In genomic region chr1:12232221-12232620, GRCh38 we compare ENCODE assay signal across 13 cellular contexts. TPM values are rescaled to one million over a fixed set of nuclear protein-coding genes. Genes with fewer than 3 reads are reported as not detected.
DNase-seq lines count a peak whose midpoint lies in the region; ATAC-seq, FAIRE-seq and TF ChIP-seq lines count a peak whose summit lies in the region.
"Had no signal": no experiment of that assay in that cellular context is flagged by ENCODE, and none has a peak within 500 bp of the region (broad histone marks: within the 10 kb centered on the region; RNA-seq: fewer than 3 reads in every experiment).

No MANE protein-coding gene starts in this region.

- H3K4me2 ChIP-seq in OCI-LY7 (ENCODE audit: low read length) (peak overlapping the region; percentile 20; the same call in 1 of the 2 replicates), smooth muscle cell (no peak overlapping the region)

- peaks cover 31% of the 10 kb centered on the region for H3K4me1 Mint-ChIP-seq in activated naive CD4-positive, alpha-beta T cell treated with anti-CD3 and anti-CD28 coated beads, Interleukin-2, amount 50 U/mL, for 24 hours

- H3K4me1 ChIP-seq in OCI-LY7 (ENCODE audit: insufficient read depth, low read length, poor library complexity, severe bottlenecking), result peaks cover 7% of the 10 kb centered on the region
- peaks cover 18 to 47% (median 21%) of the 10 kb centered on the region in 3 donors for H3K4me1 ChIP-seq in esophagus squamous epithelium
- H3K4me1 ChIP-seq in smooth muscle cell (ENCODE audit: low read depth), result peaks cover 5% of the 10 kb centered on the region

- FAIRE-seq in D721Med (lab: Jason Lieb, UNC), result no peak
- FAIRE-seq: kidney had no signal

- peaks cover 22% of the 10 kb centered on the region for H3K36me3 ChIP-seq in OCI-LY7 (ENCODE audit: insufficient read depth, low read length)
- H3K36me3 ChIP-seq in esophagus squamous epithelium, result peaks cover 0 to 35% (median 4%) of the 10 kb centered on the region in 3 donors
- H3K36me3 ChIP-seq in smooth muscle cell (ENCODE audit: low read depth), result no peaks in the 10 kb centered on the region

- peaks cover 7% of the 10 kb centered on the region for H3K36me3 Mint-ChIP-seq in activated naive CD4-positive, alpha-beta T cell treated with anti-CD3 and anti-CD28 coated beads, Interleukin-2, amount 50 U/mL, for 24 hours
- H3K36me3 Mint-ChIP-seq in activated naive CD4-positive, alpha-beta T cell treated with anti-CD3 and anti-CD28 coated beads, Interleukin-2, amount 50 U/mL, for 72 hours, result no peaks in the 10 kb centered on the region
- H3K36me3 Mint-ChIP-seq: natural killer cell treated with Interleukin-12 subunit alpha and Interleukin-12 subunit beta and Interleukin-15 and Interleukin-18, amount 100 ng/mL, for 72 hours had no signal

- H3K27me3 Mint-ChIP-seq in activated naive CD4-positive, alpha-beta T cell treated with anti-CD3 and anti-CD28 coated beads, Interleukin-2, amount 50 U/mL, for 24 hours, result no peaks in the 10 kb centered on the region
- H3K27me3 Mint-ChIP-seq: natural killer cell treated with Interleukin-12 subunit alpha and Interleukin-12 subunit beta and Interleukin-15 and Interleukin-18, amount 100 ng/mL, for 72 hours had no signal

- H3K9ac ChIP-seq in smooth muscle cell (ENCODE audit: low read depth), result no peak overlapping the region
- H3K9ac ChIP-seq: BLaER1 had no signal

- intact Hi-C loops in OCI-LY7 (cut with micrococcal nuclease; ENCODE audit: unreplicated experiment) (no loop called here), esophagus squamous epithelium (cut with DNase I) (no loop called here)

- H3F3A ChIP-seq in smooth muscle cell (ENCODE audit: low read depth), result no peaks in the 10 kb centered on the region

- no peak for TF ChIP-seq POLR2A in esophagus squamous epithelium (IDR thresholded peaks at IDR 0.05)

- H3K27ac ChIP-seq in OCI-LY7 (ENCODE audit: low read depth, low read length, poor library complexity, severe bottlenecking) (no peak overlapping the region), esophagus squamous epithelium (peak overlapping the region; percentile 41 to 99 (median 96)), smooth muscle cell (ENCODE audit: low read depth) (peak overlapping the region; percentile 57)
- H3K27ac ChIP-seq: BLaER1 had no signal

- no peak for DNase-seq in activated naive CD4-positive, alpha-beta T cell treated with anti-CD3 and anti-CD28 coated beads, Interleukin-2, amount 50 U/mL, for 72 hours (ENCODE audit: low spot score in 2 of 2)
- DNase-seq in OCI-LY7 (ENCODE audit: low spot score) (no peak), esophagus squamous epithelium (lab: John Stamatoyannopoulos, UW) (no peak), smooth muscle cell (lab: John Stamatoyannopoulos, UW; ENCODE audit: unreplicated experiment) (no peak), NCI-H1048 (lab: John Stamatoyannopoulos, UW) (no peak), D721Med (ENCODE audit: insufficient read length, low spot score) (no peak)
- DNase-seq: cortex of kidney, kidney, NCI-H1694 treated with DMSO at 0.1 percent for 48 hours had no signal

- H3K4me3 ChIP-seq in OCI-LY7 (ENCODE audit: low read depth, low read length, poor library complexity, severe bottlenecking) (no peak overlapping the region), esophagus squamous epithelium (peak overlapping the region in 2 of 4 donors; percentile 76 to 100), smooth muscle cell (no peak overlapping the region)
- H3K4me3 ChIP-seq: BLaER1 had no signal

- 27 to 35% methylated on average over 2 of the region's 2 CpGs for WGBS in esophagus squamous epithelium, 2 donors
- WGBS in smooth muscle cell (ENCODE audit: low lambda C conversion rate), result 77% methylated on average over 2 of the region's 2 CpGs

- POLR2A ChIA-PET in OCI-LY7 (lab: Charles Lee), result no interaction called here

- CTCF ChIA-PET in OCI-LY7 (lab: Charles Lee; ENCODE audit: unreplicated experiment), result no interaction called here

- no TSS peak for BruUV-seq in OCI-LY7 (replicated peaks; lab: Mats Ljungman, UMichigan)

- TF ChIP-seq CTCF in OCI-LY7 (conservative IDR thresholded peaks at IDR 0.05; ENCODE audit: low read length) (no peak), esophagus squamous epithelium (IDR thresholded peaks at IDR 0.05) (no peak), smooth muscle cell (IDR thresholded peaks at IDR 0.05; ENCODE audit: borderline replicate concordance, insufficient read depth, poor library complexity, severe bottlenecking) (no peak), D721Med (IDR thresholded peaks at IDR 0.05; ENCODE audit: insufficient read depth, missing control alignments) (no peak)

- no peak overlapping the region for H3K27ac Mint-ChIP-seq in activated naive CD4-positive, alpha-beta T cell treated with anti-CD3 and anti-CD28 coated beads, Interleukin-2, amount 50 U/mL, for 24 hours
- peak overlapping the region in 1 of 2 donors; percentile 22 for H3K27ac Mint-ChIP-seq in activated naive CD4-positive, alpha-beta T cell treated with anti-CD3 and anti-CD28 coated beads, Interleukin-2, amount 50 U/mL, for 72 hours
- H3K27ac Mint-ChIP-seq: natural killer cell treated with Interleukin-12 subunit alpha and Interleukin-12 subunit beta and Interleukin-15 and Interleukin-18, amount 100 ng/mL, for 72 hours had no signal

- H3K27me3 ChIP-seq in esophagus squamous epithelium (no peaks in the 10 kb centered on the region), smooth muscle cell (ENCODE audit: low read depth) (no peaks in the 10 kb centered on the region)
- H3K27me3 ChIP-seq: BLaER1 had no signal

- H3K9me3 Mint-ChIP-seq in activated naive CD4-positive, alpha-beta T cell treated with anti-CD3 and anti-CD28 coated beads, Interleukin-2, amount 50 U/mL, for 24 hours, result no peaks in the 10 kb centered on the region
- no peaks in the 10 kb centered on the region for H3K9me3 Mint-ChIP-seq in activated naive CD4-positive, alpha-beta T cell treated with anti-CD3 and anti-CD28 coated beads, Interleukin-2, amount 50 U/mL, for 72 hours
- H3K9me3 Mint-ChIP-seq: natural killer cell treated with Interleukin-12 subunit alpha and Interleukin-12 subunit beta and Interleukin-15 and Interleukin-18, amount 100 ng/mL, for 72 hours had no signal

- ATAC-seq in activated naive CD4-positive, alpha-beta T cell treated with anti-CD3 and anti-CD28 coated beads, Interleukin-2, amount 50 U/mL, for 72 hours, result no peak
- no peak for ATAC-seq in GM19467 (IDR thresholded peaks at IDR 0.05; ENCODE audit: unreplicated experiment)
- ATAC-seq: natural killer cell treated with Interleukin-12 subunit alpha and Interleukin-12 subunit beta and Interleukin-15 and Interleukin-18, amount 100 ng/mL, for 72 hours had no signal

- H3K79me2 ChIP-seq in OCI-LY7 (ENCODE audit: insufficient read depth, low read depth, low read length) (peaks cover 13% of the 10 kb centered on the region; the same call in 1 of the 2 replicates), smooth muscle cell (ENCODE audit: low read depth) (peaks cover 33% of the 10 kb centered on the region)

- H3K9me2 ChIP-seq in OCI-LY7 (ENCODE audit: insufficient read depth, low read length), result no peaks in the 10 kb centered on the region

- no peaks in the 10 kb centered on the region for H4K20me1 ChIP-seq in OCI-LY7 (ENCODE audit: insufficient read depth, low read length)
- peaks cover 47% of the 10 kb centered on the region for H4K20me1 ChIP-seq in smooth muscle cell (ENCODE audit: low read depth)

- peak overlapping the region; percentile 66 for H3K4me3 Mint-ChIP-seq in activated naive CD4-positive, alpha-beta T cell treated with anti-CD3 and anti-CD28 coated beads, Interleukin-2, amount 50 U/mL, for 24 hours

- H3K9me3 ChIP-seq in OCI-LY7 (ENCODE audit: low read length) (no peaks in the 10 kb centered on the region), esophagus squamous epithelium (no peaks in the 10 kb centered on the region), smooth muscle cell (replicated peaks; ENCODE audit: low read depth) (no peaks in the 10 kb centered on the region)
- H3K9me3 ChIP-seq: BLaER1 had no signal

- H2AFZ ChIP-seq in OCI-LY7 (ENCODE audit: low read length) (no peak overlapping the region), smooth muscle cell (ENCODE audit: low read depth) (no peak overlapping the region)

RNA-seq across cellular contexts. Expression of gene VPS13D, which starts 2.4 kb away (rescaled TPM):
- 10 to 100 TPM; 31.2 to 40.7 TPM for total RNA-seq in activated naive CD4-positive, alpha-beta T cell treated with anti-CD3 and anti-CD28 coated beads, Interleukin-2, amount 50 U/mL, for 72 hours
- 23.0 and 23.9 TPM in 2 replicates for total RNA-seq in OCI-LY7 (2014; rRNA removed; shearing (Covaris generic))
- 39.2 and 45.3 TPM in 2 replicates for total RNA-seq in OCI-LY7 (2022)
- total RNA-seq in esophagus squamous epithelium, result 100 to 1,000 TPM in 1 of 4 donors, 10 to 100 TPM in 3; 42.5 to 103 (median 59.8) TPM
- 20.0 and 23.2 TPM in 2 replicates for total RNA-seq in smooth muscle cell
- 3.5 and 7.5 TPM in 2 replicates for polyA plus RNA-seq in smooth muscle cell
